Comparison of ENCODE assay signal across 31 cellular contexts in genomic region chr2:127537142-127537541, GRCh38. TPM values are rescaled to one million over a fixed set of nuclear protein-coding genes. Genes with fewer than 3 reads are reported as not detected.
"Had no signal": no experiment of that assay in that cellular context is flagged by ENCODE, and none has a peak within 500 bp of the region (broad histone marks: within the 10 kb centered on the region; RNA-seq: fewer than 3 reads in every experiment).

No MANE protein-coding gene starts in this region.

- ATAC-seq: activated CD4-positive, CD25-positive, alpha-beta regulatory T cell treated with anti-CD3 and anti-CD28 coated beads, Interleukin-2, amount 50 U/mL, for 24 hours; activated T-cell treated with anti-CD3 and anti-CD28 coated beads, Interleukin-2, amount 50 U/mL, for 4 hours; activated T-helper 17 cell treated with anti-CD3 and anti-CD28 coated beads, Interleukin-2, amount 50 U/mL, for 72 hours; heart right ventricle; left lung; lower lobe of right lung; sciatic nerve; stimulated activated memory B cell treated with anti-CD40 and anti-IgM and Interleukin-4, amounts not matched to agents 10 μg/mL and 1 μg/mL and 100 μg/mL, for 72 hours; stimulated activated naive CD8-positive, alpha-beta T cell treated with anti-CD3 and anti-CD28 coated beads, Interleukin-15, amount 100 ng/mL, for 72 hours had no signal

- H3K4me3 ChIP-seq: heart right ventricle, left lung, lower lobe of right lung, skin epidermis, upper lobe of left lung had no signal

- DNase-seq: activated CD4-positive, alpha-beta memory T cell treated with anti-CD3 and anti-CD28 coated beads for 36 hours; activated CD4-positive, alpha-beta T cell treated with anti-CD3 and anti-CD28 coated beads for 48 hours; activated CD8-positive, alpha-beta memory T cell treated with anti-CD3 and anti-CD28 coated beads, Interleukin-2, amount 50 U/mL, for 48 hours; activated gamma-delta T cell treated with Interleukin-2 at 50 U/mL for 16 hours; activated naive CD4-positive, alpha-beta T cell treated with anti-CD3 and anti-CD28 coated beads, Interleukin-2, amount 50 U/mL, for 16 hours; activated T-cell treated with anti-CD3 and anti-CD28 coated beads, Interleukin-2, amount 50 U/mL, for 4 hours; amniotic stem cell; central memory CD4-positive, alpha-beta T cell; effector CD8-positive, alpha-beta T cell; foreskin fibroblast; heart right ventricle; kidney glomerular epithelial cell; left lung; lower lobe of right lung; mesenchymal stem cell; stimulated activated CD4-positive, alpha-beta T cell treated with anti-CD3 and anti-CD28 coated beads, Interleukin-1b, Interleukin-23, amount 100 ng/mL, for 48 hours; stimulated activated CD4-positive, alpha-beta T cell treated with anti-CD3 and anti-CD28 coated beads, Interleukin-4, amount 100 ng/mL, for 4 hours; stimulated activated CD8-positive, alpha-beta memory T cell treated with anti-CD3 and anti-CD28 coated beads, Interleukin-4, amount 100 ng/mL, for 48 hours; stimulated activated naive CD8-positive, alpha-beta T cell treated with anti-CD3 and anti-CD28 coated beads, Interleukin-15, amount 100 ng/mL, for 72 hours; substantia nigra; upper lobe of left lung; WERI-Rb-1 had no signal

- H3K9me3 ChIP-seq: heart right ventricle, left lung, lower lobe of right lung, upper lobe of left lung had no signal

- H3K27me3 ChIP-seq: upper lobe of left lung had no signal

- FAIRE-seq: endometrium, TTC549 had no signal

- H3K4me1 ChIP-seq: heart right ventricle, left lung, lower lobe of right lung, upper lobe of left lung had no signal

- H3K27ac ChIP-seq: heart right ventricle, left lung, lower lobe of right lung, skin epidermis, upper lobe of left lung, WERI-Rb-1 had no signal

- H3K36me3 ChIP-seq: heart right ventricle, left lung, lower lobe of right lung, upper lobe of left lung, WERI-Rb-1 had no signal

RNA-seq across cellular contexts. Expression of gene MYO7B, which starts 1.7 kb away (rescaled TPM):
- total RNA-seq: myocyte, progenitor cell of endocrine pancreas had no signal
